In the genomic region with DNA sequence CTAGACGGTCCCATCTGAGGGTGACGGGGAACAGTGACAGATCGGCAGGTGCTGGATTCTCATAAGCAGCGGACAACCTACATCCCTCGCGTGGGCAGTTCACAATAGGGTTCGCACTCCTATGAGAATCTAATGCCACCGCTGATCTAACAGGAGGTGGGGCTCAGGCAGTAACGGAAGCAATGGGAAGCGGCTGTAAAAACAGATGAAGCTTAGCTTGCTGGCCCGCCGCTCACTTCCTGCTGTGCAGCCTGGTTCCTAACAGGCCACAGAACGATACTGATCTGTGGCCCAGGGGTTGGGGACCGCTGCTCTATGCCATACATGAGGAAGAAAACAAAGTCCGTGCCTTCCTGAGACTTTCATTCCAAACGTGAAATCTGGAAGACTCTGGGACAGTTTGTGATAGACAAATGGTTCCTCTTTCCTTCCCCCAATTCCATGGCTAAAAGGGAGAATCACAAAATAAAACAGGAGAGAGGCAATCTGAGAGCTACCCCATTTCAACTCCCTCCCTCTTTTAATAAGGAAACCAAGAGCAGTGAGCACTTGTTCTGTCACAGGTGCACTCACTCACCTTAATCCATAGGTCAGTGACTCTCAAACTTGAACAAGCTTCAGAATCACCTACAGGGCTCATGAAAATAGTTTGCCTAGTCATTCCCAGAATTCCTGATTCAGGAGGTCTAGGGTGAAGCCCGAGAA, we compare ENCODE assay signal across 9 cellular contexts. TPM values are rescaled to one million over a fixed set of nuclear protein-coding genes. Genes with fewer than 3 reads are reported as not detected.
A peak's percentile ranks its signal among the peaks of the same experiment; 100 is the strongest.
DNase-seq lines count a peak whose midpoint lies in the region; ATAC-seq, FAIRE-seq and TF ChIP-seq lines count a peak whose summit lies in the region.
"Had no signal": no experiment of that assay in that cellular context is flagged by ENCODE, and none has a peak within 500 bp of the region (broad histone marks: within the 10 kb centered on the region; RNA-seq: fewer than 3 reads in every experiment).

No MANE protein-coding gene starts in this region.

- DNase-seq in right lobe of liver (peak in 1 of 3 donors; percentile 44), HepG2 (ENCODE audit: low spot score) (no peak), lung (ENCODE audit: low spot score) (peak; percentile 35), vagina (ENCODE audit: extremely low spot score in 2 of 2) (peak in 1 of 2 donors; percentile 84), kidney tubule cell (ENCODE audit: low spot score) (no peak), NCI-H1048 (lab: John Stamatoyannopoulos, UW) (no peak)
- DNase-seq in activated T-helper 2 cell treated with anti-CD3 and anti-CD28 coated beads, Interferon-gamma antibody, Interleukin-2, Interleukin-4, amounts not matched to agents 10 μg/mL and 5 μg/mL and 100 μg/mL, durations not matched to agents 14 hours and 24 hours and 36 hours (ENCODE audit: low spot score), result no peak

- TF ChIP-seq CTCF in right lobe of liver (IDR thresholded peaks at IDR 0.05) (no peak), HepG2 (CRISPR knock-in tag; IDR thresholded peaks at IDR 0.05) (no peak), lung (IDR thresholded peaks at IDR 0.05; ENCODE audit: control extremely low read depth, extremely low read depth) (no peak), vagina (IDR thresholded peaks at IDR 0.05) (no peak)

- no peaks in the 10 kb centered on the region for H4K20me1 ChIP-seq in HepG2 (ENCODE audit: insufficient read depth, low read length)

- peak overlapping the region; percentile 18 for H3K4me3 Mint-ChIP-seq in activated T-helper 2 cell treated with anti-CD3 and anti-CD28 coated beads, Interferon-gamma antibody, Interleukin-2, Interleukin-4, amounts not matched to agents 10 μg/mL and 5 μg/mL and 100 μg/mL, durations not matched to agents 14 hours and 24 hours and 36 hours (ENCODE audit: low read depth)

- no peak for FAIRE-seq in HepG2 (lab: Jason Lieb, UNC)
- FAIRE-seq: A549 had no signal

- H3K27me3 ChIP-seq in right lobe of liver (no peaks in the 10 kb centered on the region), HepG2 (ENCODE audit: control insufficient read depth in 1 of 2, insufficient read depth in 2 of 2, low read length in 2 of 2) (no peaks in the 10 kb centered on the region), lung (ENCODE audit: control insufficient read depth, insufficient read depth) (no peaks in the 10 kb centered on the region), vagina (no peaks in the 10 kb centered on the region)

- ATAC-seq in right lobe of liver (peak; percentile 69 to 87 (median 80)), HepG2 (no peak), lung (ENCODE audit: insufficient read depth, low FRiP score) (peak; percentile 64), HG03520 (IDR thresholded peaks at IDR 0.05; ENCODE audit: unreplicated experiment) (no peak)
- ATAC-seq: A549 had no signal

- 42% methylated on average over 13 of the region's 17 CpGs for WGBS in right lobe of liver (ENCODE audit: insufficient coverage, low coverage, low lambda C conversion rate, missing lambda C conversion rate)
- WGBS in HepG2 (ENCODE audit: low lambda C conversion rate), result 93% methylated on average over 17 of the region's 17 CpGs
- WGBS in lung, 2 donors, result 27 to 47% methylated on average over 17 of the region's 17 CpGs

- peak overlapping the region; percentile 73 for H3K27ac Mint-ChIP-seq in activated T-helper 2 cell treated with anti-CD3 and anti-CD28 coated beads, Interferon-gamma antibody, Interleukin-2, Interleukin-4, amounts not matched to agents 10 μg/mL and 5 μg/mL and 100 μg/mL, durations not matched to agents 14 hours and 24 hours and 36 hours

- in situ Hi-C loops in HepG2 (cut with HindIII; ENCODE audit: extremely low pct_ligation_motif_present, low pct_unique_long_range_greater_than_20kb), result loop anchor here (10.0 to 25.0 kb wide), 2 partner anchors 454 to 712 kb away; a partner anchor contains a TSS

- POLR2A ChIA-PET in HepG2 (lab: Yijun Ruan, JAX), result no interaction called here

- no peaks in the 10 kb centered on the region for H3K9me3 Mint-ChIP-seq in activated T-helper 2 cell treated with anti-CD3 and anti-CD28 coated beads, Interferon-gamma antibody, Interleukin-2, Interleukin-4, amounts not matched to agents 10 μg/mL and 5 μg/mL and 100 μg/mL, durations not matched to agents 14 hours and 24 hours and 36 hours

- CTCF ChIA-PET in HepG2 (lab: Yijun Ruan, JAX; ENCODE audit: low intra/inter-chr PET ratio, low total read pairs), result no interaction called here

- TF ChIP-seq EP300 in HepG2 (IDR thresholded peaks at IDR 0.05; ENCODE audit: low read depth in 2 of 2, low read length in 2 of 2), result no peak
- TF ChIP-seq EP300 in HepG2 (CRISPR knock-in tag; IDR thresholded peaks at IDR 0.05; ENCODE audit: borderline replicate concordance), result no peak

- H3K9ac ChIP-seq in HepG2 (ENCODE audit: insufficient read depth, low read depth, low read length), result no peak overlapping the region

- no peak overlapping the region for H3K4me3 ChIP-seq in right lobe of liver
- H3K4me3 ChIP-seq in HepG2 (replicated peaks in 1 of 3; ENCODE audit: insufficient read depth in 1 of 3, low read depth in 2 of 3, low read length in 3 of 3), result no peak overlapping the region
- no peak overlapping the region for H3K4me3 ChIP-seq in lung
- H3K4me3 ChIP-seq in vagina, result no peak overlapping the region
- H3K4me3 ChIP-seq: A549 had no signal

- peaks cover 0 to 22% (median 4%) of the 10 kb centered on the region in 4 donors for H3K36me3 ChIP-seq in right lobe of liver
- peaks cover 3 to 17% of the 10 kb centered on the region in 2 experiments; a peak in 4 of 5 replicates for H3K36me3 ChIP-seq in HepG2 (replicated peaks in 1 of 2; ENCODE audit: control insufficient read depth in 1 of 2, insufficient read depth in 2 of 2, low read length in 2 of 2)
- peaks cover 6 to 11% of the 10 kb centered on the region in 2 donors for H3K36me3 ChIP-seq in lung (ENCODE audit: control insufficient read depth in 2 of 2, insufficient read depth in 2 of 2, low read length in 2 of 2)
- H3K36me3 ChIP-seq in vagina, result peaks cover 0 to 14% of the 10 kb centered on the region in 2 donors

- peaks cover 18% of the 10 kb centered on the region for H3K4me1 Mint-ChIP-seq in activated T-helper 2 cell treated with anti-CD3 and anti-CD28 coated beads, Interferon-gamma antibody, Interleukin-2, Interleukin-4, amounts not matched to agents 10 μg/mL and 5 μg/mL and 100 μg/mL, durations not matched to agents 14 hours and 24 hours and 36 hours (ENCODE audit: low read depth)

- no peaks in the 10 kb centered on the region for H3K79me2 ChIP-seq in HepG2 (ENCODE audit: insufficient read depth, low read length)

- intact Hi-C loops in right lobe of liver (cut with DNase I), result no loop called here
- intact Hi-C loops in HepG2 (cut with micrococcal nuclease; ENCODE audit: unreplicated experiment), result no loop called here
- intact Hi-C loops in activated T-helper 2 cell treated with anti-CD3 and anti-CD28 coated beads, Interferon-gamma antibody, Interleukin-2, Interleukin-4, amounts not matched to agents 10 μg/mL and 5 μg/mL and 100 μg/mL, durations not matched to agents 14 hours and 24 hours and 36 hours (cut with micrococcal nuclease), result no loop called here
- intact Hi-C loops in vagina (cut with DNase I), result no loop called here

- H3K27ac ChIP-seq in right lobe of liver (peak overlapping the region in 1 of 3 donors; percentile 25), HepG2 (ENCODE audit: extremely low read length, insufficient read depth, low read length) (no peak overlapping the region), lung (ENCODE audit: low read depth in 1 of 2, low read length in 1 of 2) (peak overlapping the region in 1 of 2 donors; percentile 40), vagina (peak overlapping the region; percentile 27)
- H3K27ac ChIP-seq: A549 had no signal

- H3K27me3 Mint-ChIP-seq in activated T-helper 2 cell treated with anti-CD3 and anti-CD28 coated beads, Interferon-gamma antibody, Interleukin-2, Interleukin-4, amounts not matched to agents 10 μg/mL and 5 μg/mL and 100 μg/mL, durations not matched to agents 14 hours and 24 hours and 36 hours (ENCODE audit: low read depth), result no peaks in the 10 kb centered on the region

- H3K36me3 Mint-ChIP-seq in activated T-helper 2 cell treated with anti-CD3 and anti-CD28 coated beads, Interferon-gamma antibody, Interleukin-2, Interleukin-4, amounts not matched to agents 10 μg/mL and 5 μg/mL and 100 μg/mL, durations not matched to agents 14 hours and 24 hours and 36 hours (ENCODE audit: low read depth), result peaks cover 32% of the 10 kb centered on the region

- H2AFZ ChIP-seq in HepG2 (ENCODE audit: low read length), result no peak overlapping the region

- TF ChIP-seq POLR2A in right lobe of liver (IDR thresholded peaks at IDR 0.05) (no peak), HepG2 (IDR thresholded peaks at IDR 0.05; ENCODE audit: insufficient read depth in 1 of 2, low read depth in 2 of 2, low read length in 2 of 2) (no peak), vagina (IDR thresholded peaks at IDR 0.05) (no peak)

- no peak overlapping the region for H3K4me2 ChIP-seq in HepG2 (ENCODE audit: low read depth, low read length)
- H3K4me2 ChIP-seq: A549 had no signal

- H3K4me1 ChIP-seq in right lobe of liver (peaks cover 0 to 3% (median 0%) of the 10 kb centered on the region in 4 donors), HepG2 (ENCODE audit: insufficient read depth, low read length) (peaks cover 12% of the 10 kb centered on the region), lung (ENCODE audit: control insufficient read depth in 2 of 2, insufficient read depth in 2 of 2, low read length in 2 of 2) (peaks cover 0 to 7% of the 10 kb centered on the region in 2 donors), vagina (no peaks in the 10 kb centered on the region)

- no peak for TF ChIP-seq RAD21 in HepG2 (CRISPR knock-in tag; IDR thresholded peaks at IDR 0.05)

- H3K9me3 ChIP-seq in right lobe of liver (no peaks in the 10 kb centered on the region), HepG2 (ENCODE audit: low read length) (no peaks in the 10 kb centered on the region), lung (ENCODE audit: control insufficient read depth in 2 of 2, insufficient read depth in 1 of 2, low read length in 1 of 2) (no peaks in the 10 kb centered on the region), vagina (no peaks in the 10 kb centered on the region)
- H3K9me3 ChIP-seq: A549 had no signal

- no TSS peak for BruUV-seq in HepG2 (replicated peaks; lab: Mats Ljungman, UMichigan)

RNA-seq across cellular contexts. Expression of a gene that starts 12.1 kb away (rescaled TPM):
- 1 to 10 TPM; 3.5 to 7.5 (median 4.8) TPM for total RNA-seq in right lobe of liver
- total RNA-seq in HepG2 (2016; rRNA removed; fragmentation: Illumina TruSeq; extraction: Trizol), result 21.6 and 35.2 TPM in 2 replicates
- total RNA-seq in HepG2 (2016; cell fraction: cytosol; rRNA removed; fragmentation: Illumina TruSeq; extraction: Trizol; ENCODE audit: low read depth), result 3.4 and 4.1 TPM in 2 replicates
- 20.0 and 33.9 TPM in 2 replicates for total RNA-seq in HepG2 (2016; cell fraction: insoluble cytoplasmic fraction; rRNA removed; fragmentation: Illumina TruSeq; extraction: Trizol)
- 8.2 and 9.2 TPM in 2 replicates for total RNA-seq in HepG2 (2016; cell fraction: membrane; rRNA removed; fragmentation: Illumina TruSeq; extraction: Trizol)
- total RNA-seq in HepG2 (2016; cell fraction: nucleus; rRNA removed; fragmentation: Illumina TruSeq; extraction: Trizol), result 9.3 and 10.7 TPM in 2 replicates
- polyA plus RNA-seq in HepG2 (2011; rRNA removed), result 4.8 and 6.1 TPM in 2 replicates
- polyA plus RNA-seq in HepG2 (2011; cell fraction: cytosol; rRNA removed), result 4.8 and 5.4 TPM in 2 replicates
- polyA plus RNA-seq in HepG2 (2011; cell fraction: nucleus; rRNA removed), result 1.8 and 2.9 TPM in 2 replicates
- 11.2 and 11.9 TPM in 2 replicates for polyA plus RNA-seq in HepG2 (2012)
- polyA plus RNA-seq in HepG2 (2016; cell fraction: cytosol; fragmentation: Illumina TruSeq; extraction: Trizol; ENCODE audit: low read depth), result 1.2 and 1.4 TPM in 2 replicates
- 24.9 and 34.1 TPM in 2 replicates for polyA plus RNA-seq in HepG2 (2016; cell fraction: insoluble cytoplasmic fraction; fragmentation: Illumina TruSeq; extraction: Trizol; ENCODE audit: low read depth)
- polyA plus RNA-seq in HepG2 (2016; cell fraction: membrane; fragmentation: Illumina TruSeq; extraction: Trizol; ENCODE audit: low read depth), result 3.8 and 3.9 TPM in 2 replicates
- polyA plus RNA-seq in HepG2 (2016; cell fraction: nucleus; fragmentation: Illumina TruSeq; extraction: Trizol; ENCODE audit: insufficient read depth, low read depth), result 10.9 and 12.3 TPM in 2 replicates
- polyA minus RNA-seq in HepG2 (2011; rRNA and poly(A)+ RNA removed; ENCODE audit: low replicate concordance), result 7.3 and 25.2 TPM in 2 replicates
- 11.0 and 12.0 TPM in 2 replicates for polyA minus RNA-seq in HepG2 (2011; cell fraction: cytosol; rRNA and poly(A)+ RNA removed)
- 3.3 and 6.3 TPM in 2 replicates for polyA minus RNA-seq in HepG2 (2011; cell fraction: nucleus; rRNA and poly(A)+ RNA removed)
- total RNA-seq in activated T-helper 2 cell treated with anti-CD3 and anti-CD28 coated beads, Interferon-gamma antibody, Interleukin-2, Interleukin-4, amounts not matched to agents 10 μg/mL and 5 μg/mL and 100 μg/mL, durations not matched to agents 14 hours and 24 hours and 36 hours, result 20.4 and 22.6 TPM in 2 replicates
- 10 to 100 TPM; 19.6 to 30.2 TPM for total RNA-seq in lung
- 10 to 100 TPM; 10.2 to 11.6 TPM for polyA plus RNA-seq in lung
- 17.7 TPM for total RNA-seq in vagina

RNA-seq across cellular contexts. Expression of a gene that starts 16.4 kb away (rescaled TPM):
- total RNA-seq in right lobe of liver (not detected), HepG2 (2016; rRNA removed; fragmentation: Illumina TruSeq; extraction: Trizol) (not detected in 2 replicates), lung (not detected), vagina (not detected)
- not detected in 2 replicates for total RNA-seq in HepG2 (2016; cell fraction: cytosol; rRNA removed; fragmentation: Illumina TruSeq; extraction: Trizol; ENCODE audit: low read depth)
- not detected in 2 replicates for total RNA-seq in HepG2 (2016; cell fraction: insoluble cytoplasmic fraction; rRNA removed; fragmentation: Illumina TruSeq; extraction: Trizol)
- not detected in 2 replicates for total RNA-seq in HepG2 (2016; cell fraction: membrane; rRNA removed; fragmentation: Illumina TruSeq; extraction: Trizol)
- total RNA-seq in HepG2 (2016; cell fraction: nucleus; rRNA removed; fragmentation: Illumina TruSeq; extraction: Trizol), result not detected in 2 replicates
- polyA plus RNA-seq in HepG2 (2011; rRNA removed) (not detected in 2 replicates), lung (not detected)
- not detected in 2 replicates for polyA plus RNA-seq in HepG2 (2011; cell fraction: cytosol; rRNA removed)
- not detected in 2 replicates for polyA plus RNA-seq in HepG2 (2011; cell fraction: nucleus; rRNA removed)
- not detected in 2 replicates for polyA plus RNA-seq in HepG2 (2012)
- polyA plus RNA-seq in HepG2 (2016; cell fraction: cytosol; fragmentation: Illumina TruSeq; extraction: Trizol; ENCODE audit: low read depth), result not detected in 2 replicates
- polyA plus RNA-seq in HepG2 (2016; cell fraction: insoluble cytoplasmic fraction; fragmentation: Illumina TruSeq; extraction: Trizol; ENCODE audit: low read depth), result not detected in 2 replicates
- not detected in 2 replicates for polyA plus RNA-seq in HepG2 (2016; cell fraction: membrane; fragmentation: Illumina TruSeq; extraction: Trizol; ENCODE audit: low read depth)
- not detected in 2 replicates for polyA plus RNA-seq in HepG2 (2016; cell fraction: nucleus; fragmentation: Illumina TruSeq; extraction: Trizol; ENCODE audit: insufficient read depth, low read depth)
- not detected in 2 replicates for polyA minus RNA-seq in HepG2 (2011; rRNA and poly(A)+ RNA removed; ENCODE audit: low replicate concordance)
- not detected in 2 replicates for polyA minus RNA-seq in HepG2 (2011; cell fraction: cytosol; rRNA and poly(A)+ RNA removed)
- polyA minus RNA-seq in HepG2 (2011; cell fraction: nucleus; rRNA and poly(A)+ RNA removed), result not detected in 2 replicates
- total RNA-seq in activated T-helper 2 cell treated with anti-CD3 and anti-CD28 coated beads, Interferon-gamma antibody, Interleukin-2, Interleukin-4, amounts not matched to agents 10 μg/mL and 5 μg/mL and 100 μg/mL, durations not matched to agents 14 hours and 24 hours and 36 hours, result not detected in 2 replicates
- polyA plus RNA-seq: A549 had no signal

RNA-seq across cellular contexts. Expression of a gene that starts 27.6 kb away (rescaled TPM):
- total RNA-seq in right lobe of liver (not detected), HepG2 (2016; rRNA removed; fragmentation: Illumina TruSeq; extraction: Trizol) (not detected in 2 replicates), lung (not detected), vagina (not detected)
- not detected in 2 replicates for total RNA-seq in HepG2 (2016; cell fraction: cytosol; rRNA removed; fragmentation: Illumina TruSeq; extraction: Trizol; ENCODE audit: low read depth)
- not detected in 2 replicates for total RNA-seq in HepG2 (2016; cell fraction: insoluble cytoplasmic fraction; rRNA removed; fragmentation: Illumina TruSeq; extraction: Trizol)
- total RNA-seq in HepG2 (2016; cell fraction: membrane; rRNA removed; fragmentation: Illumina TruSeq; extraction: Trizol), result not detected in 2 replicates
- total RNA-seq in HepG2 (2016; cell fraction: nucleus; rRNA removed; fragmentation: Illumina TruSeq; extraction: Trizol), result not detected in 2 replicates
- polyA plus RNA-seq in HepG2 (2011; rRNA removed) (not detected in 2 replicates), lung (not detected)
- polyA plus RNA-seq in HepG2 (2011; cell fraction: cytosol; rRNA removed), result not detected in 2 replicates
- not detected in 2 replicates for polyA plus RNA-seq in HepG2 (2011; cell fraction: nucleus; rRNA removed)
- not detected in 2 replicates for polyA plus RNA-seq in HepG2 (2012)
- not detected in 2 replicates for polyA plus RNA-seq in HepG2 (2016; cell fraction: cytosol; fragmentation: Illumina TruSeq; extraction: Trizol; ENCODE audit: low read depth)
- polyA plus RNA-seq in HepG2 (2016; cell fraction: insoluble cytoplasmic fraction; fragmentation: Illumina TruSeq; extraction: Trizol; ENCODE audit: low read depth), result not detected in 2 replicates
- polyA plus RNA-seq in HepG2 (2016; cell fraction: membrane; fragmentation: Illumina TruSeq; extraction: Trizol; ENCODE audit: low read depth), result not detected in 2 replicates
- polyA plus RNA-seq in HepG2 (2016; cell fraction: nucleus; fragmentation: Illumina TruSeq; extraction: Trizol; ENCODE audit: insufficient read depth, low read depth), result not detected in 2 replicates
- not detected in 2 replicates for polyA minus RNA-seq in HepG2 (2011; rRNA and poly(A)+ RNA removed; ENCODE audit: low replicate concordance)
- polyA minus RNA-seq in HepG2 (2011; cell fraction: cytosol; rRNA and poly(A)+ RNA removed), result not detected in 2 replicates
- not detected in 2 replicates for polyA minus RNA-seq in HepG2 (2011; cell fraction: nucleus; rRNA and poly(A)+ RNA removed)
- not detected in 2 replicates for total RNA-seq in activated T-helper 2 cell treated with anti-CD3 and anti-CD28 coated beads, Interferon-gamma antibody, Interleukin-2, Interleukin-4, amounts not matched to agents 10 μg/mL and 5 μg/mL and 100 μg/mL, durations not matched to agents 14 hours and 24 hours and 36 hours
- polyA plus RNA-seq: A549 had no signal

Comparison
In these comparisons a context has a peak if more than half of its experiments do, and no peak if none do; other contexts are left out.
1. ATAC-seq: peak in right lobe of liver (4 of 4) and lung (single experiment); none in HepG2 (single experiment) and HG03520 (single experiment).